Comparison of ENCODE assay signal across 29 cellular contexts in genomic region chr6:83108378-83108777, GRCh38.
"Had no signal": no experiment of that assay in that cellular context is flagged by ENCODE, and none has a peak within 500 bp of the region (broad histone marks: within the 10 kb centered on the region; RNA-seq: fewer than 3 reads in every experiment).

No MANE protein-coding gene starts in this region.

- H3K9me3 ChIP-seq: esophagus muscularis mucosa, lower lobe of right lung, pancreas, testis, tibial nerve, upper lobe of right lung had no signal

- H3K4me1 Mint-ChIP-seq: mesothelial cell of epicardium, neural progenitor cell had no signal

- DNase-seq: cortex of kidney; dorsolateral prefrontal cortex; effector CD8-positive, alpha-beta T cell; foreskin fibroblast; head of caudate nucleus; kidney; left cardiac atrium; left ventricle myocardium inferior; lower lobe of right lung; occipital lobe; pancreas; right lobe of liver; spleen; stimulated activated CD4-positive, alpha-beta T cell treated with anti-CD3 and anti-CD28 coated beads, Interleukin-15, amount 100 ng/mL, for 24 hours; stimulated activated CD4-positive, alpha-beta T cell treated with anti-CD3 and anti-CD28 coated beads, Interleukin-1b, Interleukin-23, amount 100 ng/mL, for 48 hours; stimulated activated CD4-positive, alpha-beta T cell treated with anti-CD3 and anti-CD28 coated beads, Interleukin-4, amount 100 ng/mL, for 24 hours; testis; upper lobe of right lung had no signal

- H3K27me3 Mint-ChIP-seq: memory B cell; natural killer cell treated with Interleukin-12 subunit alpha and Interleukin-12 subunit beta and Interleukin-15 and Interleukin-18, amount 100 ng/mL, for 72 hours; progenitor cell of endocrine pancreas; stimulated activated memory B cell treated with anti-CD40 and anti-IgM and Interleukin-4, amounts not matched to agents 10 μg/mL and 1 μg/mL and 100 μg/mL, for 72 hours; stimulated activated naive CD8-positive, alpha-beta T cell treated with anti-CD3 and anti-CD28 coated beads, Interleukin-15, Interleukin-2, amounts not matched to agents 100 ng/mL and 50 ng/mL, for 24 hours had no signal

- H3K27ac Mint-ChIP-seq: memory B cell; mesothelial cell of epicardium; natural killer cell treated with Interleukin-12 subunit alpha and Interleukin-12 subunit beta and Interleukin-15 and Interleukin-18, amount 100 ng/mL, for 72 hours; neural progenitor cell; progenitor cell of endocrine pancreas; stimulated activated memory B cell treated with anti-CD40 and anti-IgM and Interleukin-4, amounts not matched to agents 10 μg/mL and 1 μg/mL and 100 μg/mL, for 72 hours; stimulated activated naive CD8-positive, alpha-beta T cell treated with anti-CD3 and anti-CD28 coated beads, Interleukin-15, Interleukin-2, amounts not matched to agents 100 ng/mL and 50 ng/mL, for 24 hours had no signal

- H3K4me3 Mint-ChIP-seq: memory B cell; mesothelial cell of epicardium; natural killer cell treated with Interleukin-12 subunit alpha and Interleukin-12 subunit beta and Interleukin-15 and Interleukin-18, amount 100 ng/mL, for 72 hours; neural progenitor cell; stimulated activated memory B cell treated with anti-CD40 and anti-IgM and Interleukin-4, amounts not matched to agents 10 μg/mL and 1 μg/mL and 100 μg/mL, for 72 hours; stimulated activated naive CD8-positive, alpha-beta T cell treated with anti-CD3 and anti-CD28 coated beads, Interleukin-15, Interleukin-2, amounts not matched to agents 100 ng/mL and 50 ng/mL, for 24 hours had no signal

- ATAC-seq: left cardiac atrium; lower lobe of right lung; natural killer cell treated with Interleukin-12 subunit alpha and Interleukin-12 subunit beta and Interleukin-15 and Interleukin-18, amount 100 ng/mL, for 72 hours; pancreas; right lobe of liver; stimulated activated memory B cell treated with anti-CD40 and anti-IgM and Interleukin-4, amounts not matched to agents 10 μg/mL and 1 μg/mL and 100 μg/mL, for 72 hours; upper lobe of right lung had no signal

- H3K4me3 ChIP-seq: dorsolateral prefrontal cortex, esophagus muscularis mucosa, hepatocyte, left ventricle myocardium inferior, lower lobe of right lung, neural progenitor cell, pancreas, right lobe of liver, spleen, testis, tibial nerve, upper lobe of right lung, vagina had no signal
